Comparison of ENCODE assay signal across 9 cellular contexts in the genomic region with DNA sequence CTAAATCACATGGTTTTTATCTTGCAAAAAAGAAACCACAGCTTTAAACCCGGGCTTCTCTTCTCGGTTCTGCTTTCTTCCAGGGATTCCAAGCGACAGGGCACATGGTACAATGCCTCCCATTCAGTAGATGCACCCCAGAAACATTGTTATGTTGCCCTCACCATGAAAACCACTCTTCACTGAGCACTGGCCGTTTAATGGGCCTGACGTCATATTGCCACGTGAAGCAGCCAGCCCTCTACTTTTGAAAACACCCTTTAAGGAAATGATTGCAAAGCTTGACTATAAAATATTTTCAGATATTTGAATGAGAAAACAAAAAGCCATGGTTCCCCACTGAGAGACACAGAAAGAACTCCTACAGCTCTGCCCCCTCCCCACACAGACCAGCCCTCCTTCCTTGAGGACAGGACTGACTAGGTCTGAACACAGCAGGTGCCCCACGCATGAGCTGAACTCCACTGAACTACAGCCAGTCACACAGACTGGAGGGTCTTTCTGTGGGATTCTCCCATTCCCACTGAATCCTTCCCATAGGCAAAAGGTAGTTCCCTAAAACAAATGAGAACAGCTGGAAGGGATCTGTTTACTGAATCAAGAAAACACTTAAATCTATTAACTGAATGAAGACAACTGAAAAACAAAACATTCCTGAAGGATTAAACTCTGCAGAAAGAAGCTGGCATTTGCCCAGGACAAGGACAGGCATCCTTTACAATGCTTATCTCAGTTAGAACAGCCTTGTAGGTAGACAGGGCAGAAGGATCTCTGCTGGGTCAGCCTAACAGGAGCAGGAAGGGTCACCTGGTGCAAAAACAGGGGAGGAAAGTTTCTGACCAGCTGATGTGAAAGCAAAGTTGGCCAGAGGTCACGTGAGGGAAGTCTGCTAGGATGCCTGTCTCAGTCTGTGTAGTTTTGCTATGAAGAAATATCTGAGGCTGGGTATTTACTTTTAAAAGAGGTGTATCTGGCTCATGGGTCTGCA.
A peak's percentile ranks its signal among the peaks of the same experiment; 100 is the strongest.
DNase-seq lines count a peak whose midpoint lies in the region; ATAC-seq and TF ChIP-seq lines count a peak whose summit lies in the region.
"Had no signal": no experiment of that assay in that cellular context is flagged by ENCODE, and none has a peak within 500 bp of the region (broad histone marks: within the 10 kb centered on the region; RNA-seq: fewer than 3 reads in every experiment).

No MANE protein-coding gene starts in this region.

- H4K20me1 ChIP-seq in OCI-LY3 (ENCODE audit: insufficient read depth, low read length), result no peaks in the 10 kb centered on the region

- H3K27ac ChIP-seq in OCI-LY3 (ENCODE audit: low read length) (peak overlapping the region; percentile 95), parathyroid adenoma (peak overlapping the region; percentile 29), right atrium auricular region (no peak overlapping the region), aorta (ENCODE audit: low read depth in 1 of 2, low read length in 2 of 2) (no peak overlapping the region)

- H3K79me2 ChIP-seq in OCI-LY3 (ENCODE audit: low read length), result no peaks in the 10 kb centered on the region
- no peaks in the 10 kb centered on the region for H3K79me2 ChIP-seq in parathyroid adenoma

- H3K4me1 ChIP-seq in OCI-LY3 (ENCODE audit: low read length) (peaks cover 49% of the 10 kb centered on the region), parathyroid adenoma (peaks cover 7% of the 10 kb centered on the region), right atrium auricular region (peaks cover 0 to 8% of the 10 kb centered on the region in 2 donors), aorta (ENCODE audit: control insufficient read depth in 1 of 2, insufficient read depth in 2 of 2, low read length in 2 of 2) (no peaks in the 10 kb centered on the region)

- intact Hi-C loops in aorta (cut with DNase I), result no loop called here

- TF ChIP-seq CTCF in OCI-LY3 (IDR thresholded peaks at IDR 0.05; ENCODE audit: low read depth, low read length) (no peak), parathyroid adenoma (IDR thresholded peaks at IDR 0.05) (no peak), right atrium auricular region (IDR thresholded peaks at IDR 0.05) (no peak)

- H3K27me3 ChIP-seq in OCI-LY3 (ENCODE audit: low read depth, low read length) (no peaks in the 10 kb centered on the region), parathyroid adenoma (ENCODE audit: control insufficient read depth, insufficient read depth, low read length) (no peaks in the 10 kb centered on the region), right atrium auricular region (no peaks in the 10 kb centered on the region), aorta (ENCODE audit: control insufficient read depth in 1 of 2, insufficient read depth in 2 of 2, low read length in 1 of 2) (no peaks in the 10 kb centered on the region)

- H3K4me3 ChIP-seq in OCI-LY3 (ENCODE audit: low read length) (peak overlapping the region; percentile 34), parathyroid adenoma (ENCODE audit: low read depth, low read length) (peak overlapping the region; percentile 7), right atrium auricular region (no peak overlapping the region), aorta (ENCODE audit: low read length in 2 of 2) (no peak overlapping the region)

- peak; percentile 74 for DNase-seq in EH (ENCODE audit: low read depth)
- DNase-seq in epidermal melanocyte (ENCODE audit: insufficient read length, low spot score), result peak; percentile 22
- DNase-seq in right atrium auricular region (ENCODE audit: low spot score), result no peak
- no peak for DNase-seq in DMS153 treated with DMSO at 0.1 percent for 48 hours (lab: John Stamatoyannopoulos, UW; ENCODE audit: unreplicated experiment)
- no peak for DNase-seq in putamen (ENCODE audit: low spot score)
- no peak for DNase-seq in aorta
- DNase-seq: NCI-H446 treated with DMSO at 0.1 percent for 48 hours had no signal

- H3K9ac ChIP-seq in OCI-LY3 (ENCODE audit: low read length) (peak overlapping the region; percentile 45), parathyroid adenoma (no peak overlapping the region)

- H2AFZ ChIP-seq in OCI-LY3 (ENCODE audit: low read depth, low read length) (no peak overlapping the region), parathyroid adenoma (peak overlapping the region; percentile 58)

- WGBS in aorta, 2 donors, result 48 to 56% methylated on average over 8 of the region's 8 CpGs

- H3K36me3 ChIP-seq in OCI-LY3 (replicated peaks; ENCODE audit: low read depth, low read length) (peaks cover 10% of the 10 kb centered on the region), parathyroid adenoma (ENCODE audit: control insufficient read depth, insufficient read depth, low read length) (no peaks in the 10 kb centered on the region), right atrium auricular region (no peaks in the 10 kb centered on the region), aorta (ENCODE audit: control insufficient read depth in 1 of 2, insufficient read depth in 2 of 2, low read length in 1 of 2) (no peaks in the 10 kb centered on the region)

- H3K9me3 ChIP-seq in OCI-LY3 (ENCODE audit: insufficient read depth, low read length) (0 out of 2 replicates have a peak, but pooled peaks cover 3% of the 10 kb centered on the region), parathyroid adenoma (ENCODE audit: control insufficient read depth, low read length) (no peaks in the 10 kb centered on the region), right atrium auricular region (no peaks in the 10 kb centered on the region), aorta (ENCODE audit: control insufficient read depth, low read length) (no peaks in the 10 kb centered on the region)

- no peak for ATAC-seq in aorta (ENCODE audit: low FRiP score)

- H3K4me2 ChIP-seq in OCI-LY3 (ENCODE audit: low read length), result peak overlapping the region; percentile 42
- H3K4me2 ChIP-seq in parathyroid adenoma (ENCODE audit: low read length), result peak overlapping the region; percentile 62

Comparison
In these comparisons a context has a peak if more than half of its experiments do, and no peak if none do; other contexts are left out.
1. DNase-seq: peak in EH (single experiment) and epidermal melanocyte (single experiment); none in right atrium auricular region (single experiment), DMS153 treated with DMSO at 0.1 percent for 48 hours (single experiment), putamen (single experiment) and aorta (0 of 2).
2. H3K27ac ChIP-seq: peak in OCI-LY3 (single experiment) and parathyroid adenoma (single experiment); none in right atrium auricular region (0 of 2) and aorta (0 of 2).
3. H3K4me3 ChIP-seq: peak in OCI-LY3 (single experiment) and parathyroid adenoma (single experiment); none in right atrium auricular region (0 of 2) and aorta (0 of 2).